11 cellular contexts compared by ENCODE assay signal in genomic region chr5:145587308-145588071, GRCh38.
DNase-seq lines count a peak whose midpoint lies in the region; ATAC-seq, FAIRE-seq and TF ChIP-seq lines count a peak whose summit lies in the region.
"Had no signal": no experiment of that assay in that cellular context is flagged by ENCODE, and none has a peak within 500 bp of the region (broad histone marks: within the 10 kb centered on the region; RNA-seq: fewer than 3 reads in every experiment).

No MANE protein-coding gene starts in this region.

- CTCF ChIA-PET in AG04450 (lab: Charles Lee): interaction anchor here (1.1 to 1.8 kb wide), 2 partner anchors 12 to 33 kb away, joined by 4 read pairs; no protein-coding TSS in a partner anchor

- no peak for FAIRE-seq in GM12891 (lab: Jason Lieb, UNC)

- intact Hi-C loops in adrenal gland (cut with DNase I): no loop called here

- peaks cover 0 to 6% of the 10 kb centered on the region in 2 donors for H3K4me1 ChIP-seq in adrenal gland (replicated peaks in 1 of 2)

- H3K27me3 ChIP-seq in AG04450 (ENCODE audit: control insufficient read depth, insufficient read depth, low read length): no peaks in the 10 kb centered on the region
- no peaks in the 10 kb centered on the region for H3K27me3 ChIP-seq in adrenal gland
- H3K27me3 ChIP-seq in kidney epithelial cell (ENCODE audit: control insufficient read depth, insufficient read depth, low read length): no peaks in the 10 kb centered on the region

- ATAC-seq in HG03457 (IDR thresholded peaks at IDR 0.05; ENCODE audit: unreplicated experiment): no peak
- ATAC-seq in GM19397 (IDR thresholded peaks at IDR 0.05; ENCODE audit: unreplicated experiment): no peak

- H3K9me3 ChIP-seq in AG04450 (ENCODE audit: control insufficient read depth, insufficient read depth, low read length) (no peaks in the 10 kb centered on the region), adrenal gland (replicated peaks in 1 of 3) (no peaks in the 10 kb centered on the region)

- peak overlapping the region; percentile 53 for H3K27ac ChIP-seq in AG04450 (ENCODE audit: low read depth, low read length)
- H3K27ac ChIP-seq in adrenal gland: peak overlapping the region in 4 of 5 donors; percentile 35 to 84 (median 54)

- 82 to 93% (median 92%) methylated on average over 6 of the region's 6 CpGs for WGBS in adrenal gland, 4 donors

- TF ChIP-seq POLR2A in adrenal gland (IDR thresholded peaks at IDR 0.05) (no peak), GM12891 (IDR thresholded peaks at IDR 0.05; ENCODE audit: low read depth, low read length) (no peak)

- no peak for TF ChIP-seq CTCF in AG04450 (IDR thresholded peaks at IDR 0.05; ENCODE audit: low read depth, low read length)
- TF ChIP-seq CTCF in adrenal gland (IDR thresholded peaks at IDR 0.05): peak in 3 of 6 experiments; percentile 6 to 25 (median 17)
- TF ChIP-seq CTCF in kidney epithelial cell (IDR thresholded peaks at IDR 0.05; ENCODE audit: insufficient read depth, low read length, poor library complexity, severe bottlenecking): no peak

- H3K4me3 ChIP-seq in AG04450 (ENCODE audit: low read depth, low read length): no peak overlapping the region
- H3K4me3 ChIP-seq in adrenal gland: no peak overlapping the region
- H3K4me3 ChIP-seq in kidney epithelial cell (ENCODE audit: low read depth, low read length): no peak overlapping the region

- DNase-seq in AG04450 (ENCODE audit: low read depth, low spot score) (peak; percentile 61), HCEC 1CT (peak; percentile 92), adrenal gland (peak; percentile 20 to 76 (median 55)), kidney epithelial cell (ENCODE audit: low read depth) (peak; percentile 86), GM12891 (ENCODE audit: insufficient read length, low spot score) (no peak)
- DNase-seq in activated effector memory CD4-positive, alpha-beta T cell treated with anti-CD3 and anti-CD28 coated beads, Interleukin-2, amount 50 U/mL, for 16 hours: no peak
- DNase-seq: DND-41, left cardiac atrium, RPMI8226 had no signal

- H3K36me3 ChIP-seq in adrenal gland (replicated peaks in 1 of 2): no peaks in the 10 kb centered on the region
- no peaks in the 10 kb centered on the region for H3K36me3 ChIP-seq in kidney epithelial cell (ENCODE audit: control insufficient read depth, insufficient read depth, low read length)

- POLR2A ChIA-PET in AG04450 (lab: Yijun Ruan, JAX): interaction anchor here (0.6 kb wide), 1 partner anchor 50 kb away, joined by 7 read pairs; no protein-coding TSS in a partner anchor

TF ChIP-seq in GM12891, 5 proteins besides CTCF, POLR2A, EP300 and RAD21:
- TF ChIP-seq POU2F2 (IDR thresholded peaks at IDR 0.05; ENCODE audit: low read depth, low read length): no peak
- no peak for TF ChIP-seq PAX5 (IDR thresholded peaks at IDR 0.05; ENCODE audit: insufficient read depth, low read length, severe bottlenecking)
- no peak for TF ChIP-seq TAF1 (IDR thresholded peaks at IDR 0.05; ENCODE audit: low read depth, low read length)
- no peak for TF ChIP-seq SPI1 (IDR thresholded peaks at IDR 0.05; ENCODE audit: low read depth, low read length)
- TF ChIP-seq POLR2AphosphoS5 (IDR thresholded peaks at IDR 0.05; ENCODE audit: low read depth, low read length): no peak

Comparison
In these comparisons a context has a peak if more than half of its experiments do, and no peak if none do; other contexts are left out.
1. DNase-seq: peak in AG04450 (single experiment), HCEC 1CT (single experiment), adrenal gland (7 of 7) and kidney epithelial cell (single experiment); none in GM12891 (single experiment) and activated effector memory CD4-positive, alpha-beta T cell treated with anti-CD3 and anti-CD28 coated beads, Interleukin-2, amount 50 U/mL, for 16 hours (single experiment).